In genomic region chr17:76533640-76534359, GRCh38 we compare ENCODE assay signal across 13 cellular contexts. TPM values are rescaled to one million over a fixed set of nuclear protein-coding genes. Genes with fewer than 3 reads are reported as not detected.
A peak's percentile ranks its signal among the peaks of the same experiment; 100 is the strongest.
DNase-seq lines count a peak whose midpoint lies in the region; ATAC-seq, FAIRE-seq and TF ChIP-seq lines count a peak whose summit lies in the region.
"Not testable (repeated sequence)": the region's sequence is repeated elsewhere in the genome, so short reads cannot be mapped to it uniquely, and the experiment has no call there.
"Had no signal": no experiment of that assay in that cellular context is flagged by ENCODE, and none has a peak within 500 bp of the region (broad histone marks: within the 10 kb centered on the region; RNA-seq: fewer than 3 reads in every experiment).

No MANE protein-coding gene starts in this region.

- not testable (repeated sequence) for H3K36me3 Mint-ChIP-seq in nephron (ENCODE audit: low read depth); stimulated activated naive B cell treated with anti-CD40 and anti-IgM and Interleukin-4, amounts not matched to agents 10 μg/mL and 1 μg/mL and 100 μg/mL, for 72 hours

- H3K27me3 Mint-ChIP-seq in nephron (ENCODE audit: low read depth) = peaks cover 18% of the 10 kb centered on the region
- H3K27me3 Mint-ChIP-seq in stimulated activated naive B cell treated with anti-CD40 and anti-IgM and Interleukin-4, amounts not matched to agents 10 μg/mL and 1 μg/mL and 100 μg/mL, for 72 hours = peaks cover 16 to 29% of the 10 kb centered on the region in 2 donors

- CTCF ChIA-PET in HEK293 (lab: Yijun Ruan, JAX) (interaction anchor here (0.6 to 1.2 kb wide), 6 partner anchors 8 to 160 kb away, joined by 3 to 4 read pairs (median 4); no protein-coding TSS in a partner anchor), HepG2 (lab: Yijun Ruan, JAX; ENCODE audit: low intra/inter-chr PET ratio, low total read pairs) (interaction anchor here (1.0 to 2.0 kb wide), 2 partner anchors 9 to 13 kb away, joined by 3 to 8 read pairs; no protein-coding TSS in a partner anchor)

- POLR2A ChIA-PET in HEK293 (lab: Yijun Ruan, JAX) = not testable (repeated sequence)
- POLR2A ChIA-PET in HepG2 (lab: Yijun Ruan, JAX) = interaction anchor here (0.7 to 5.0 kb wide), 27 partner anchors 8 to 275 kb away, joined by 3 to 44 read pairs (median 6); partner anchors contain the start of gene PRPSAP1

- H3K36me3 ChIP-seq in HEK293 (ENCODE audit: control insufficient read depth in 2 of 2, insufficient read depth in 1 of 2, low read length in 2 of 2); left ventricle myocardium inferior; HepG2 (replicated peaks in 1 of 2; ENCODE audit: control insufficient read depth in 1 of 2, insufficient read depth in 2 of 2, low read length in 2 of 2): not testable (repeated sequence)
- peaks cover 12% of the 10 kb centered on the region; the same call in 1 of the 2 replicates for H3K36me3 ChIP-seq in RWPE2 (ENCODE audit: low read depth)

- not testable (repeated sequence) for TF ChIP-seq RAD21 in HepG2 (CRISPR knock-in tag; IDR thresholded peaks at IDR 0.05)

- not testable (repeated sequence) for H3K9ac ChIP-seq in HepG2 (ENCODE audit: insufficient read depth, low read depth, low read length)

- not testable (repeated sequence) for H2AFZ ChIP-seq in HepG2 (ENCODE audit: low read length)

- H3K4me3 Mint-ChIP-seq in nephron; stimulated activated naive B cell treated with anti-CD40 and anti-IgM and Interleukin-4, amounts not matched to agents 10 μg/mL and 1 μg/mL and 100 μg/mL, for 72 hours: not testable (repeated sequence)

- WGBS in HepG2 (ENCODE audit: low lambda C conversion rate) = 89% methylated on average over 9 of the region's 9 CpGs

- not testable (repeated sequence) for ATAC-seq in RWPE2 (ENCODE audit: low read depth); HepG2; stimulated activated naive B cell treated with anti-CD40 and anti-IgM and Interleukin-4, amounts not matched to agents 10 μg/mL and 1 μg/mL and 100 μg/mL, for 72 hours (replicated peaks)

- TF ChIP-seq POLR2A in HepG2 (IDR thresholded peaks at IDR 0.05; ENCODE audit: insufficient read depth in 1 of 2, low read depth in 2 of 2, low read length in 2 of 2) = not testable (repeated sequence)

- not testable (repeated sequence) for H4K20me1 ChIP-seq in HepG2 (ENCODE audit: insufficient read depth, low read length)

- H3K4me1 Mint-ChIP-seq in nephron = peaks cover 59% of the 10 kb centered on the region
- H3K4me1 Mint-ChIP-seq in stimulated activated naive B cell treated with anti-CD40 and anti-IgM and Interleukin-4, amounts not matched to agents 10 μg/mL and 1 μg/mL and 100 μg/mL, for 72 hours = peaks cover 32 to 53% of the 10 kb centered on the region in 2 donors

- not testable (repeated sequence) for TF ChIP-seq CTCF in HEK293 (tag by site-specific recombination; IDR thresholded peaks at IDR 0.05); RWPE2 (IDR thresholded peaks at IDR 0.05; ENCODE audit: poor library complexity, severe bottlenecking); left ventricle myocardium inferior (IDR thresholded peaks at IDR 0.05; ENCODE audit: borderline replicate concordance); HepG2 (CRISPR knock-in tag; IDR thresholded peaks at IDR 0.05); nephron (IDR thresholded peaks at IDR 0.05; ENCODE audit: unreplicated experiment in 3 of 3)

- BruUV-seq in HepG2 (replicated peaks; lab: Mats Ljungman, UMichigan) = not testable (repeated sequence)

- H3K9me3 ChIP-seq in HEK293 (ENCODE audit: control insufficient read depth, insufficient read depth, low read depth, low read length); RWPE2 (ENCODE audit: severe bottlenecking); left ventricle myocardium inferior (replicated peaks); HepG2 (ENCODE audit: low read length): not testable (repeated sequence)

- H3K4me1 ChIP-seq in HEK293 (ENCODE audit: control insufficient read depth, insufficient read depth, low read length) = peaks cover 12% of the 10 kb centered on the region
- peaks cover 50% of the 10 kb centered on the region for H3K4me1 ChIP-seq in RWPE2 (ENCODE audit: insufficient read depth, poor library complexity, severe bottlenecking)
- H3K4me1 ChIP-seq in left ventricle myocardium inferior = peaks cover 90% of the 10 kb centered on the region
- peaks cover 70% of the 10 kb centered on the region for H3K4me1 ChIP-seq in HepG2 (ENCODE audit: insufficient read depth, low read length)

- not testable (repeated sequence) for FAIRE-seq in HepG2 (lab: Jason Lieb, UNC)

- peak overlapping the region in 2 of 3 experiments; percentile 33 to 60 for H3K27ac Mint-ChIP-seq in nephron
- H3K27ac Mint-ChIP-seq in stimulated activated naive B cell treated with anti-CD40 and anti-IgM and Interleukin-4, amounts not matched to agents 10 μg/mL and 1 μg/mL and 100 μg/mL, for 72 hours = peak overlapping the region; percentile 31

- H3K4me2 ChIP-seq in HepG2 (ENCODE audit: low read depth, low read length) = peak overlapping the region; percentile 78

- in situ Hi-C loops in HepG2 (cut with HindIII; ENCODE audit: extremely low pct_ligation_motif_present, low pct_unique_long_range_greater_than_20kb) = not testable (repeated sequence)

- TF ChIP-seq EP300 in HepG2 (IDR thresholded peaks at IDR 0.05; ENCODE audit: low read depth in 2 of 2, low read length in 2 of 2); HepG2 (CRISPR knock-in tag; IDR thresholded peaks at IDR 0.05; ENCODE audit: borderline replicate concordance): not testable (repeated sequence)

- not testable (repeated sequence) for DNase-seq in RWPE2 (ENCODE audit: low spot score); epithelial cell of prostate (ENCODE audit: low read depth, low spot score); left ventricle myocardium inferior; HepG2 (ENCODE audit: low spot score); stimulated activated naive B cell treated with anti-CD40 and anti-IgM and Interleukin-4, amounts not matched to agents 10 μg/mL and 1 μg/mL and 100 μg/mL, for 72 hours

- H3K27ac ChIP-seq in HEK293 (ENCODE audit: extremely low read depth, low read depth, low read length) = peak overlapping the region; percentile 38; the same call in 1 of the 2 replicates
- peak overlapping the region; percentile 89 for H3K27ac ChIP-seq in RWPE2 (ENCODE audit: poor library complexity, severe bottlenecking)
- H3K27ac ChIP-seq in epithelial cell of prostate = peak overlapping the region; percentile 88
- peak overlapping the region; percentile 98 for H3K27ac ChIP-seq in left ventricle myocardium inferior (replicated peaks)
- peak overlapping the region; percentile 80 for H3K27ac ChIP-seq in HepG2 (ENCODE audit: extremely low read length, insufficient read depth, low read length)

- intact Hi-C loops in left ventricle myocardium inferior (cut with micrococcal nuclease) = not testable (repeated sequence)
- intact Hi-C loops in HepG2 (cut with micrococcal nuclease; ENCODE audit: unreplicated experiment) = loop anchor here (1.0 kb wide), 1 partner anchor 9 kb away; no protein-coding TSS in a partner anchor

- not testable (repeated sequence) for H3K79me2 ChIP-seq in HepG2 (ENCODE audit: insufficient read depth, low read length)

- H3K27me3 ChIP-seq in RWPE2 (ENCODE audit: insufficient read depth, poor library complexity, severe bottlenecking); HepG2 (ENCODE audit: control insufficient read depth in 1 of 2, insufficient read depth in 2 of 2, low read length in 2 of 2): not testable (repeated sequence)
- peaks cover 18% of the 10 kb centered on the region for H3K27me3 ChIP-seq in left ventricle myocardium inferior (ENCODE audit: low read depth)

- H3K4me3 ChIP-seq in HEK293 (ENCODE audit: low read depth, low read length); RWPE2 (ENCODE audit: severe bottlenecking): not testable (repeated sequence)
- H3K4me3 ChIP-seq in left ventricle myocardium inferior (peak overlapping the region; percentile 73), HepG2 (replicated peaks in 1 of 3; ENCODE audit: insufficient read depth in 1 of 3, low read depth in 2 of 3, low read length in 3 of 3) (peak overlapping the region in 1 of 3 experiments; percentile 48; a peak in 1 of 6 replicates)

- not testable (repeated sequence) for H3K9me3 Mint-ChIP-seq in nephron; stimulated activated naive B cell treated with anti-CD40 and anti-IgM and Interleukin-4, amounts not matched to agents 10 μg/mL and 1 μg/mL and 100 μg/mL, for 72 hours

RNA-seq across cellular contexts. Expression of gene CYGB, which starts 3.7 kb away (rescaled TPM):
- total RNA-seq in left ventricle myocardium inferior (24.1 TPM), HepG2 (2016; rRNA removed; fragmentation: Illumina TruSeq; extraction: Trizol) (27.1 and 28.9 TPM in 2 replicates)
- total RNA-seq in HepG2 (2016; cell fraction: cytosol; rRNA removed; fragmentation: Illumina TruSeq; extraction: Trizol; ENCODE audit: low read depth) = 5.2 and 8.2 TPM in 2 replicates
- 25.6 and 28.4 TPM in 2 replicates for total RNA-seq in HepG2 (2016; cell fraction: insoluble cytoplasmic fraction; rRNA removed; fragmentation: Illumina TruSeq; extraction: Trizol)
- total RNA-seq in HepG2 (2016; cell fraction: membrane; rRNA removed; fragmentation: Illumina TruSeq; extraction: Trizol) = 16.6 and 21.7 TPM in 2 replicates
- total RNA-seq in HepG2 (2016; cell fraction: nucleus; rRNA removed; fragmentation: Illumina TruSeq; extraction: Trizol) = 14.7 and 17.2 TPM in 2 replicates
- 18.9 and 23.3 TPM in 2 replicates for polyA plus RNA-seq in HepG2 (2011; rRNA removed)
- 19.3 and 25.5 TPM in 2 replicates for polyA plus RNA-seq in HepG2 (2011; cell fraction: cytosol; rRNA removed)
- 17.6 and 23.0 TPM in 2 replicates for polyA plus RNA-seq in HepG2 (2011; cell fraction: nucleus; rRNA removed)
- polyA plus RNA-seq in HepG2 (2012) = 20.2 and 20.5 TPM in 2 replicates
- polyA plus RNA-seq in HepG2 (2016; cell fraction: cytosol; fragmentation: Illumina TruSeq; extraction: Trizol; ENCODE audit: low read depth) = 6.2 and 7.9 TPM in 2 replicates
- 28.7 and 30.6 TPM in 2 replicates for polyA plus RNA-seq in HepG2 (2016; cell fraction: insoluble cytoplasmic fraction; fragmentation: Illumina TruSeq; extraction: Trizol; ENCODE audit: low read depth)
- 21.0 and 21.3 TPM in 2 replicates for polyA plus RNA-seq in HepG2 (2016; cell fraction: membrane; fragmentation: Illumina TruSeq; extraction: Trizol; ENCODE audit: low read depth)
- 24.9 and 26.1 TPM in 2 replicates for polyA plus RNA-seq in HepG2 (2016; cell fraction: nucleus; fragmentation: Illumina TruSeq; extraction: Trizol; ENCODE audit: insufficient read depth, low read depth)
- polyA minus RNA-seq in HepG2 (2011; rRNA and poly(A)+ RNA removed; ENCODE audit: low replicate concordance) = 0.26 and 16.8 TPM in 2 replicates
- 9.7 and 11.8 TPM in 2 replicates for polyA minus RNA-seq in HepG2 (2011; cell fraction: cytosol; rRNA and poly(A)+ RNA removed)
- polyA minus RNA-seq in HepG2 (2011; cell fraction: nucleus; rRNA and poly(A)+ RNA removed) = 12.9 and 17.7 TPM in 2 replicates
- total RNA-seq: Calu3; CD4-positive, alpha-beta memory T cell had no signal
- polyA plus RNA-seq: CD4-positive, alpha-beta memory T cell had no signal

RNA-seq across cellular contexts. Expression of gene PRCD, which starts 6.0 kb away (rescaled TPM):
- total RNA-seq in left ventricle myocardium inferior (3.9 TPM), HepG2 (2016; rRNA removed; fragmentation: Illumina TruSeq; extraction: Trizol) (0.52 TPM in 1 of 2 replicates, not detected in the other)
- not detected in 2 replicates for total RNA-seq in HepG2 (2016; cell fraction: cytosol; rRNA removed; fragmentation: Illumina TruSeq; extraction: Trizol; ENCODE audit: low read depth)
- total RNA-seq in HepG2 (2016; cell fraction: insoluble cytoplasmic fraction; rRNA removed; fragmentation: Illumina TruSeq; extraction: Trizol) = 0.36 and 0.48 TPM in 2 replicates
- not detected in 2 replicates for total RNA-seq in HepG2 (2016; cell fraction: membrane; rRNA removed; fragmentation: Illumina TruSeq; extraction: Trizol)
- not detected in 2 replicates for total RNA-seq in HepG2 (2016; cell fraction: nucleus; rRNA removed; fragmentation: Illumina TruSeq; extraction: Trizol)
- 0.35 and 0.51 TPM in 2 replicates for polyA plus RNA-seq in HepG2 (2011; rRNA removed)
- polyA plus RNA-seq in HepG2 (2011; cell fraction: cytosol; rRNA removed) = not detected in 2 replicates
- polyA plus RNA-seq in HepG2 (2011; cell fraction: nucleus; rRNA removed) = 0.06 TPM in 1 of 2 replicates, not detected in the other
- polyA plus RNA-seq in HepG2 (2012) = 0.61 and 0.71 TPM in 2 replicates
- 0.25 TPM in 1 of 2 replicates, not detected in the other for polyA plus RNA-seq in HepG2 (2016; cell fraction: cytosol; fragmentation: Illumina TruSeq; extraction: Trizol; ENCODE audit: low read depth)
- not detected in 2 replicates for polyA plus RNA-seq in HepG2 (2016; cell fraction: insoluble cytoplasmic fraction; fragmentation: Illumina TruSeq; extraction: Trizol; ENCODE audit: low read depth)
- not detected in 2 replicates for polyA plus RNA-seq in HepG2 (2016; cell fraction: membrane; fragmentation: Illumina TruSeq; extraction: Trizol; ENCODE audit: low read depth)
- not detected in 2 replicates for polyA plus RNA-seq in HepG2 (2016; cell fraction: nucleus; fragmentation: Illumina TruSeq; extraction: Trizol; ENCODE audit: insufficient read depth, low read depth)
- 0.70 TPM in 1 of 2 replicates, not detected in the other for polyA minus RNA-seq in HepG2 (2011; rRNA and poly(A)+ RNA removed; ENCODE audit: low replicate concordance)
- polyA minus RNA-seq in HepG2 (2011; cell fraction: cytosol; rRNA and poly(A)+ RNA removed) = not detected in 2 replicates
- polyA minus RNA-seq in HepG2 (2011; cell fraction: nucleus; rRNA and poly(A)+ RNA removed) = not detected in 2 replicates
- total RNA-seq: Calu3; CD4-positive, alpha-beta memory T cell; H4; HFFc6 had no signal
- polyA plus RNA-seq: A549; CD4-positive, alpha-beta memory T cell had no signal

RNA-seq across cellular contexts. Expression of gene RHBDF2, which starts 32.6 kb away (rescaled TPM):
- total RNA-seq in left ventricle myocardium inferior (13.8 TPM), HepG2 (2016; rRNA removed; fragmentation: Illumina TruSeq; extraction: Trizol) (4.2 and 7.8 TPM in 2 replicates)
- total RNA-seq in HepG2 (2016; cell fraction: cytosol; rRNA removed; fragmentation: Illumina TruSeq; extraction: Trizol; ENCODE audit: low read depth) = 3.3 and 3.4 TPM in 2 replicates
- 2.8 and 8.6 TPM in 2 replicates for total RNA-seq in HepG2 (2016; cell fraction: insoluble cytoplasmic fraction; rRNA removed; fragmentation: Illumina TruSeq; extraction: Trizol)
- 3.2 and 3.5 TPM in 2 replicates for total RNA-seq in HepG2 (2016; cell fraction: membrane; rRNA removed; fragmentation: Illumina TruSeq; extraction: Trizol)
- total RNA-seq in HepG2 (2016; cell fraction: nucleus; rRNA removed; fragmentation: Illumina TruSeq; extraction: Trizol) = 10.0 and 14.7 TPM in 2 replicates
- 24.2 and 27.6 TPM in 2 replicates for polyA plus RNA-seq in HepG2 (2011; rRNA removed)
- polyA plus RNA-seq in HepG2 (2011; cell fraction: cytosol; rRNA removed) = 9.7 and 15.2 TPM in 2 replicates
- polyA plus RNA-seq in HepG2 (2011; cell fraction: nucleus; rRNA removed) = 96.1 and 124 TPM in 2 replicates
- 17.9 and 27.7 TPM in 2 replicates for polyA plus RNA-seq in HepG2 (2012)
- polyA plus RNA-seq in HepG2 (2016; cell fraction: cytosol; fragmentation: Illumina TruSeq; extraction: Trizol; ENCODE audit: low read depth) = 1.2 and 1.5 TPM in 2 replicates
- 3.8 and 4.6 TPM in 2 replicates for polyA plus RNA-seq in HepG2 (2016; cell fraction: insoluble cytoplasmic fraction; fragmentation: Illumina TruSeq; extraction: Trizol; ENCODE audit: low read depth)
- 2.0 and 3.1 TPM in 2 replicates for polyA plus RNA-seq in HepG2 (2016; cell fraction: membrane; fragmentation: Illumina TruSeq; extraction: Trizol; ENCODE audit: low read depth)
- polyA plus RNA-seq in HepG2 (2016; cell fraction: nucleus; fragmentation: Illumina TruSeq; extraction: Trizol; ENCODE audit: insufficient read depth, low read depth) = 23.9 and 27.3 TPM in 2 replicates
- polyA minus RNA-seq in HepG2 (2011; rRNA and poly(A)+ RNA removed; ENCODE audit: low replicate concordance) = 8.1 and 40.4 TPM in 2 replicates
- 12.8 and 13.5 TPM in 2 replicates for polyA minus RNA-seq in HepG2 (2011; cell fraction: cytosol; rRNA and poly(A)+ RNA removed)
- 26.5 and 30.6 TPM in 2 replicates for polyA minus RNA-seq in HepG2 (2011; cell fraction: nucleus; rRNA and poly(A)+ RNA removed)

RNA-seq across cellular contexts. Expression of gene ST6GALNAC2, which starts 51.9 kb away (rescaled TPM):
- total RNA-seq in left ventricle myocardium inferior (4.3 TPM), HepG2 (2016; rRNA removed; fragmentation: Illumina TruSeq; extraction: Trizol) (0.49 and 0.84 TPM in 2 replicates)
- total RNA-seq in HepG2 (2016; cell fraction: cytosol; rRNA removed; fragmentation: Illumina TruSeq; extraction: Trizol; ENCODE audit: low read depth) = 0.35 and 0.51 TPM in 2 replicates
- total RNA-seq in HepG2 (2016; cell fraction: insoluble cytoplasmic fraction; rRNA removed; fragmentation: Illumina TruSeq; extraction: Trizol) = 0.13 and 0.39 TPM in 2 replicates
- total RNA-seq in HepG2 (2016; cell fraction: membrane; rRNA removed; fragmentation: Illumina TruSeq; extraction: Trizol) = 0.77 and 0.79 TPM in 2 replicates
- 0.68 and 0.97 TPM in 2 replicates for total RNA-seq in HepG2 (2016; cell fraction: nucleus; rRNA removed; fragmentation: Illumina TruSeq; extraction: Trizol)
- 0.12 and 0.30 TPM in 2 replicates for polyA plus RNA-seq in HepG2 (2011; rRNA removed)
- polyA plus RNA-seq in HepG2 (2011; cell fraction: cytosol; rRNA removed) = 0.24 and 0.50 TPM in 2 replicates
- polyA plus RNA-seq in HepG2 (2011; cell fraction: nucleus; rRNA removed) = 0.43 TPM in 2 replicates
- polyA plus RNA-seq in HepG2 (2012) = 0.16 TPM in 1 of 2 replicates, not detected in the other
- polyA plus RNA-seq in HepG2 (2016; cell fraction: cytosol; fragmentation: Illumina TruSeq; extraction: Trizol; ENCODE audit: low read depth) = 0.34 and 0.45 TPM in 2 replicates
- polyA plus RNA-seq in HepG2 (2016; cell fraction: insoluble cytoplasmic fraction; fragmentation: Illumina TruSeq; extraction: Trizol; ENCODE audit: low read depth) = 0.56 and 0.64 TPM in 2 replicates
- polyA plus RNA-seq in HepG2 (2016; cell fraction: membrane; fragmentation: Illumina TruSeq; extraction: Trizol; ENCODE audit: low read depth) = 0.62 and 0.69 TPM in 2 replicates
- 1.0 and 1.6 TPM in 2 replicates for polyA plus RNA-seq in HepG2 (2016; cell fraction: nucleus; fragmentation: Illumina TruSeq; extraction: Trizol; ENCODE audit: insufficient read depth, low read depth)
- 0.34 and 1.1 TPM in 2 replicates for polyA minus RNA-seq in HepG2 (2011; rRNA and poly(A)+ RNA removed; ENCODE audit: low replicate concordance)
- not detected in 2 replicates for polyA minus RNA-seq in HepG2 (2011; cell fraction: cytosol; rRNA and poly(A)+ RNA removed)
- polyA minus RNA-seq in HepG2 (2011; cell fraction: nucleus; rRNA and poly(A)+ RNA removed) = not detected in 2 replicates
- polyA plus RNA-seq: GM23338 had no signal

Comparison
In these comparisons a context has a peak if more than half of its experiments do, and no peak if none do; other contexts are left out.
1. H3K27ac ChIP-seq: peak in every context shown above with its lines; median percentile 98 in left ventricle myocardium inferior; 89 in RWPE2; 88 in epithelial cell of prostate; 80 in HepG2; 38 in HEK293.